9 cellular contexts compared by ENCODE assay signal in genomic region chr15:41894251-41894790, GRCh38. TPM values are rescaled to one million over a fixed set of nuclear protein-coding genes. Genes with fewer than 3 reads are reported as not detected.
DNase-seq lines count a peak whose midpoint lies in the region; ATAC-seq and TF ChIP-seq lines count a peak whose summit lies in the region.
"Had no signal": no experiment of that assay in that cellular context is flagged by ENCODE, and none has a peak within 500 bp of the region (broad histone marks: within the 10 kb centered on the region; RNA-seq: fewer than 3 reads in every experiment).

No MANE protein-coding gene starts in this region.

- H3K9ac ChIP-seq in subcutaneous abdominal adipose tissue (ENCODE audit: low read length in 5 of 5) = peak overlapping the region in 3 of 5 donors; percentile 25 to 60 (median 32)

- peak overlapping the region; percentile 56 for H3K4me3 Mint-ChIP-seq in T-helper 1 cell treated with Interleukin-12 subunit alpha and Interleukin-12 subunit beta and Interleukin-4 antibody, amounts not matched to agents 30 μg/mL and 1 μg/mL, for 36 hours

- no peak for TF ChIP-seq CTCF in VCaP (conservative IDR thresholded peaks at IDR 0.05)

- DNase-seq in T-helper 1 cell (no peak), left cardiac atrium (no peak), NCI-H2107 (lab: John Stamatoyannopoulos, UW) (no peak), EL (no peak)
- DNase-seq: 8988T had no signal

- no peaks in the 10 kb centered on the region for H3K9me3 Mint-ChIP-seq in T-helper 1 cell treated with Interleukin-12 subunit alpha and Interleukin-12 subunit beta and Interleukin-4 antibody, amounts not matched to agents 30 μg/mL and 1 μg/mL, for 36 hours

- H3K27me3 ChIP-seq in subcutaneous abdominal adipose tissue (ENCODE audit: control insufficient read depth in 5 of 5, insufficient read depth in 4 of 5, low read length in 5 of 5) = no peaks in the 10 kb centered on the region

- peaks cover 3 to 27% (median 18%) of the 10 kb centered on the region in 5 donors for H3K4me1 ChIP-seq in subcutaneous abdominal adipose tissue (ENCODE audit: control insufficient read depth in 5 of 5, insufficient read depth in 5 of 5, low read length in 5 of 5)

- peaks cover 26% of the 10 kb centered on the region for H3K4me1 Mint-ChIP-seq in T-helper 1 cell treated with Interleukin-12 subunit alpha and Interleukin-12 subunit beta and Interleukin-4 antibody, amounts not matched to agents 30 μg/mL and 1 μg/mL, for 36 hours (ENCODE audit: low read depth)

- H3K9me3 ChIP-seq in subcutaneous abdominal adipose tissue (ENCODE audit: control insufficient read depth in 5 of 5, low read length in 5 of 5) = no peaks in the 10 kb centered on the region

- peak overlapping the region; percentile 87 for H3K27ac Mint-ChIP-seq in T-helper 1 cell treated with Interleukin-12 subunit alpha and Interleukin-12 subunit beta and Interleukin-4 antibody, amounts not matched to agents 30 μg/mL and 1 μg/mL, for 36 hours

- ATAC-seq in left cardiac atrium = peak; percentile 0 to 4
- no peak for ATAC-seq in GM21390 (IDR thresholded peaks at IDR 0.05; ENCODE audit: unreplicated experiment)

- H3K27ac ChIP-seq in VCaP (peak overlapping the region; percentile 19; the same call in 1 of the 2 replicates), subcutaneous abdominal adipose tissue (ENCODE audit: low read depth, low read length) (peak overlapping the region; percentile 37)

- peak overlapping the region in 4 of 5 donors; percentile 38 to 54 (median 42) for H3K4me3 ChIP-seq in subcutaneous abdominal adipose tissue (ENCODE audit: low read depth in 1 of 5, low read length in 5 of 5)

- H3K36me3 ChIP-seq in subcutaneous abdominal adipose tissue (ENCODE audit: control insufficient read depth in 5 of 5, insufficient read depth in 5 of 5, low read length in 5 of 5) = peaks cover 0 to 30% (median 14%) of the 10 kb centered on the region in 5 donors

- intact Hi-C loops in left cardiac atrium (cut with DNase I) = no loop called here

- no peaks in the 10 kb centered on the region for H3K27me3 Mint-ChIP-seq in T-helper 1 cell treated with Interleukin-12 subunit alpha and Interleukin-12 subunit beta and Interleukin-4 antibody, amounts not matched to agents 30 μg/mL and 1 μg/mL, for 36 hours (ENCODE audit: low read depth)

- H3K36me3 Mint-ChIP-seq in T-helper 1 cell treated with Interleukin-12 subunit alpha and Interleukin-12 subunit beta and Interleukin-4 antibody, amounts not matched to agents 30 μg/mL and 1 μg/mL, for 36 hours (ENCODE audit: low read depth) = peaks cover 14% of the 10 kb centered on the region

RNA-seq across cellular contexts. Expression of gene SPTBN5, which starts 0.5 kb away (rescaled TPM):
- 1 to 10 TPM; 1.7 to 2.5 TPM for total RNA-seq in left cardiac atrium

RNA-seq across cellular contexts. Expression of gene PLA2G4B, which starts 55.7 kb away (rescaled TPM):
- total RNA-seq in left cardiac atrium = 1 to 10 TPM; 5.4 to 7.2 TPM
